8 cellular contexts compared by ENCODE assay signal in the genomic region with DNA sequence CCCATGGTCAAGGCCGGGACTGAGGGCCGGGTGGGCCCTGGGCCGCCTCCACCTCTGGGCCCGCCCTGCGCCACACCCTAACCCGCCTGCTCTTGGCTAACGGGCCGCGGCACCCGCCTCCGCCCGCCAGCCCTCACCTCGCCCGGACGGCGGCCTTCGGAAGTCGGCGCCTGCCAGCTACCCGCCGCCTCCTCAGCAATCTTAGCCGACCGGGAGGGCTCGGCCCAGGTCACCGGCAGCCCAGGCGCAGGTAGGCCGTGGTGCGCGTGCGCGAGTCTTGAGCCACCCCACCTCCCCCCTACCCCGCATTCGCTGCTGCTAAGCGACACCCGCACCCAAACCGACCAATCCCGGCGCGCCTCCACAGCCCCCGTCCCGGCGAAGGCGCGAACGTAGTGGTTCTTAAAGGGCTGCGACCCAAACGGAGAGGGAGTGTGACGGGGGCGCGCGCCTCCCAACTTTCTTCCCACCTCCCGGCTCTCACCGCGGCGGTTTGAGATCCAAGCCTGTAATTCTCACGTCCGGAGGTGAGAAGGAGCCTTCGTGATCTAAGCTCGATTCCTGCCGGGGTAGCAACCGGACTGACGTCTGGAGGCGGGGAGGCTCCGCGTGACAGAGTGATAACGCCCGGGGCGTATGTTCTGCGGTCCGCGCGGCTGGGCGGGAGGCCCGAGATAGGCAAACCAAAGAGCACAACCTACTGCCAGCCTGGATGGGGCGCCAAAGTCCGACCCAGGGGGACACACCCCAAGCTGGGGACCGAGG. TPM values are rescaled to one million over a fixed set of nuclear protein-coding genes. Genes with fewer than 3 reads are reported as not detected.
A peak's percentile ranks its signal among the peaks of the same experiment; 100 is the strongest.
DNase-seq lines count a peak whose midpoint lies in the region; ATAC-seq and TF ChIP-seq lines count a peak whose summit lies in the region.

Gene SEC22C, minus strand, starts transcription at position 259 of the 765 bp plus-strand sequence. CDS start 12,921 bp downstream, outside the sequence.

- H3K4me1 ChIP-seq in right cardiac atrium (ENCODE audit: control insufficient read depth, insufficient read depth, low read length) = no peaks in the 10 kb centered on the region
- H3K4me1 ChIP-seq in rectal smooth muscle tissue (ENCODE audit: control insufficient read depth, insufficient read depth, low read length) = peaks cover 8% of the 10 kb centered on the region
- H3K4me1 ChIP-seq in aorta (ENCODE audit: control insufficient read depth in 1 of 2, insufficient read depth in 2 of 2, low read length in 2 of 2) = peaks cover 0 to 2% of the 10 kb centered on the region in 2 donors

- DNase-seq in NCI-H1694 (lab: John Stamatoyannopoulos, UW) = peak; percentile 44
- DNase-seq in T-helper 2 cell = peak; percentile 92 to 96 (median 94)
- peak; percentile 46 to 98 (median 93) for DNase-seq in anterior cingulate cortex (lab: John Stamatoyannopoulos, UW)
- DNase-seq in right cardiac atrium = peak; percentile 95 to 98 (median 98)
- DNase-seq in aorta = peak; percentile 97 to 98

- WGBS in right cardiac atrium = under 1% methylated on average over 77 of the region's 77 CpGs
- 0% methylated on average over 74 to 77 of the region's 77 CpGs for WGBS in aorta, 2 donors

- peak within 1 kb of the TSS; percentile 63 for H3K4me3 ChIP-seq in right cardiac atrium (ENCODE audit: low read length)
- H3K4me3 ChIP-seq in rectal smooth muscle tissue (ENCODE audit: low read length) = peak within 1 kb of the TSS; percentile 83
- peak within 1 kb of the TSS; percentile 68 to 84 for H3K4me3 ChIP-seq in aorta (ENCODE audit: low read length in 2 of 2)

- H3K27ac ChIP-seq in right cardiac atrium (ENCODE audit: low read length) (peak within 1 kb of the TSS; percentile 34), rectal smooth muscle tissue (ENCODE audit: low read depth, low read length) (peak within 1 kb of the TSS; percentile 83), aorta (ENCODE audit: low read depth in 1 of 2, low read length in 2 of 2) (peak within 1 kb of the TSS; percentile 19 to 77)

- peak within 1 kb of the TSS; percentile 58 for H3K9ac ChIP-seq in rectal smooth muscle tissue (ENCODE audit: low read length)

- H3K27me3 ChIP-seq in right cardiac atrium (ENCODE audit: control insufficient read depth, insufficient read depth) = no peaks in the 10 kb centered on the region
- H3K27me3 ChIP-seq in rectal smooth muscle tissue (ENCODE audit: control insufficient read depth, insufficient read depth, low read length) = no peaks in the 10 kb centered on the region
- no peaks in the 10 kb centered on the region for H3K27me3 ChIP-seq in aorta (ENCODE audit: control insufficient read depth in 1 of 2, insufficient read depth in 2 of 2, low read length in 1 of 2)

- peak; percentile 88 for ATAC-seq in HG02884 (IDR thresholded peaks at IDR 0.05; ENCODE audit: unreplicated experiment)
- peak; percentile 99 for ATAC-seq in right cardiac atrium
- ATAC-seq in aorta (ENCODE audit: low FRiP score) = peak; percentile 98

- intact Hi-C loops in right cardiac atrium (cut with DNase I) = loop anchor here in 1 of 4 donors (10.0 kb wide), 1 partner anchor 163 kb away; no protein-coding TSS in a partner anchor
- intact Hi-C loops in aorta (cut with DNase I) = loop anchor here in 1 of 2 donors (10.0 kb wide), 1 partner anchor 163 kb away; no protein-coding TSS in a partner anchor

- peak; percentile 86 for TF ChIP-seq POLR2A in GM15510 (IDR thresholded peaks at IDR 0.05; ENCODE audit: borderline replicate concordance, extremely low read depth, insufficient read length)

- H3K36me3 ChIP-seq in rectal smooth muscle tissue (ENCODE audit: control insufficient read depth, insufficient read depth, low read length) = no peaks in the 10 kb centered on the region
- H3K36me3 ChIP-seq in aorta (ENCODE audit: control insufficient read depth in 1 of 2, insufficient read depth in 2 of 2, low read length in 1 of 2) = no peaks in the 10 kb centered on the region

- H3K9me3 ChIP-seq in right cardiac atrium (ENCODE audit: control insufficient read depth, low read length) = no peaks in the 10 kb centered on the region
- no peaks in the 10 kb centered on the region for H3K9me3 ChIP-seq in aorta (ENCODE audit: control insufficient read depth, low read length)

RNA-seq across cellular contexts. Expression of gene SEC22C, which starts in this region (rescaled TPM):
- total RNA-seq in right cardiac atrium (10 to 100 TPM; 24.9 to 29.9 (median 28.4) TPM), aorta (10 to 100 TPM; 43.6 to 46.6 TPM)
- polyA plus RNA-seq in right cardiac atrium (20.2 TPM), aorta (10 to 100 TPM; 54.5 to 58.6 TPM)

Comparison
In these comparisons a context has a peak if more than half of its experiments do, and no peak if none do; other contexts are left out.
1. Peak in every context shown above with its lines: DNase-seq, ATAC-seq, H3K4me3 ChIP-seq and H3K27ac ChIP-seq.
2. DNase-seq: peak in every context shown above with its lines; median percentile 98 in right cardiac atrium; 98 in aorta; 94 in T-helper 2 cell; 93 in anterior cingulate cortex; 44 in NCI-H1694.